ENCODE assay signal across 11 cellular contexts in the genomic region with DNA sequence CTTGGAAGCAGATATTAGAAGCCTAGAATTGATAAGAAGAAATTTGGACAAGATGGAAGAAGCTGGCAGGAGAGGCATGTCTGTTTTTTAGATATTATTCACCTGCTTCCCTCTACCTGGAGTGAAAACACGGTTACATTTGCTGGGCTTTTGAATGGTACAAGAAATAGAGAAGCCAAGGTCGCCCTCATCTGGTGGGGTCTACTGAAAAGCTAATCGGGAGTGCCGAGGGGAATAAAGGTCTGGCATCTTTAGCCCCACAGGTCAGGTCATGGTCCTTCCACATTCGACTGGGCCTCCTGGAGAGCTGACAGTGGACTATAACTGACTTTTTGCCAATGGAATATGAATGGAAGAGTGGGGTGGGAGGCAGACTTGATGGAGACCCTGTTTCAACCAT.
DNase-seq lines count a peak whose midpoint lies in the region; ATAC-seq and TF ChIP-seq lines count a peak whose summit lies in the region.
"Had no signal": no experiment of that assay in that cellular context is flagged by ENCODE, and none has a peak within 500 bp of the region (broad histone marks: within the 10 kb centered on the region; RNA-seq: fewer than 3 reads in every experiment).

No MANE protein-coding gene starts in this region.

- H3K4me1 ChIP-seq in Loucy (ENCODE audit: insufficient read depth, low read length, poor library complexity, severe bottlenecking) = no peaks in the 10 kb centered on the region

- no peaks in the 10 kb centered on the region for H3K9me3 ChIP-seq in Loucy (ENCODE audit: insufficient read depth, low read depth, low read length)
- H3K9me3 ChIP-seq: Caco-2, upper lobe of left lung had no signal

- H3K9me2 ChIP-seq in Loucy (replicated peaks; ENCODE audit: low read depth, low read length) = no peaks in the 10 kb centered on the region

- no peaks in the 10 kb centered on the region for H3F3A ChIP-seq in Loucy (ENCODE audit: low read depth)

- no peak overlapping the region for H2AFZ ChIP-seq in Loucy (ENCODE audit: low read length)

- no peak overlapping the region for H3K4me3 ChIP-seq in Loucy (ENCODE audit: low read length, poor library complexity, severe bottlenecking)
- H3K4me3 ChIP-seq: upper lobe of left lung had no signal

- H3K79me2 ChIP-seq in Loucy (ENCODE audit: insufficient read depth, low read length) = no peaks in the 10 kb centered on the region

- no peaks in the 10 kb centered on the region for H3K36me3 ChIP-seq in Loucy (ENCODE audit: insufficient read depth, low read length)
- H3K36me3 ChIP-seq: upper lobe of left lung had no signal

- TF ChIP-seq CTCF in Loucy (conservative IDR thresholded peaks at IDR 0.05; ENCODE audit: low read length) = peak; percentile 62

- H3K4me2 ChIP-seq in Loucy (ENCODE audit: low read depth, low read length, poor library complexity, severe bottlenecking) = no peak overlapping the region

- DNase-seq in activated CD8-positive, alpha-beta memory T cell treated with anti-CD3 and anti-CD28 coated beads, Interleukin-2, amount 50 U/mL, for 4 hours = peak; percentile 28
- no peak for DNase-seq in activated CD8-positive, alpha-beta memory T cell treated with anti-CD3 and anti-CD28 coated beads for 24 hours
- DNase-seq in effector CD8-positive, alpha-beta T cell (lab: John Stamatoyannopoulos, UW) = peak; percentile 4
- peak; percentile 24 for DNase-seq in stimulated activated CD4-positive, alpha-beta T cell treated with anti-CD3 and anti-CD28 coated beads, Interleukin-4, amount 100 ng/mL, for 24 hours
- DNase-seq in NCI-H774 (lab: John Stamatoyannopoulos, UW) (no peak), OCI-M2 (lab: John Stamatoyannopoulos, UW; ENCODE audit: unreplicated experiment) (no peak)
- DNase-seq: left cardiac atrium had no signal

- H3K27me3 ChIP-seq in Loucy (ENCODE audit: insufficient read depth, low read length, poor library complexity, severe bottlenecking) = no peaks in the 10 kb centered on the region
- H3K27me3 ChIP-seq: upper lobe of left lung had no signal

- no peaks in the 10 kb centered on the region for H4K20me1 ChIP-seq in Loucy (ENCODE audit: insufficient read depth, low read length, poor library complexity, severe bottlenecking)

- ATAC-seq in HG03045 (IDR thresholded peaks at IDR 0.05; ENCODE audit: unreplicated experiment) = no peak

- H3K9ac ChIP-seq in Loucy (ENCODE audit: low read depth, low read length, poor library complexity, severe bottlenecking) = no peak overlapping the region

Comparison
In these comparisons a context has a peak if more than half of its experiments do, and no peak if none do; other contexts are left out.
1. DNase-seq: peak in activated CD8-positive, alpha-beta memory T cell treated with anti-CD3 and anti-CD28 coated beads, Interleukin-2, amount 50 U/mL, for 4 hours (single experiment), effector CD8-positive, alpha-beta T cell (single experiment) and stimulated activated CD4-positive, alpha-beta T cell treated with anti-CD3 and anti-CD28 coated beads, Interleukin-4, amount 100 ng/mL, for 24 hours (single experiment); none in activated CD8-positive, alpha-beta memory T cell treated with anti-CD3 and anti-CD28 coated beads for 24 hours (single experiment), NCI-H774 (single experiment) and OCI-M2 (single experiment).